Comparison of ENCODE assay signal across 29 cellular contexts in genomic region chr12:114416028-114416427, GRCh38. TPM values are rescaled to one million over a fixed set of nuclear protein-coding genes. Genes with fewer than 3 reads are reported as not detected.
"Had no signal": no experiment of that assay in that cellular context is flagged by ENCODE, and none has a peak within 500 bp of the region (broad histone marks: within the 10 kb centered on the region; RNA-seq: fewer than 3 reads in every experiment).

No MANE protein-coding gene starts in this region.

- H3K4me3 Mint-ChIP-seq: memory B cell; natural killer cell treated with Interleukin-12 subunit alpha and Interleukin-12 subunit beta and Interleukin-15 and Interleukin-18, amount 100 ng/mL, for 72 hours; neural crest cell; stimulated activated naive B cell treated with anti-CD40 and anti-IgM and Interleukin-4, amounts not matched to agents 10 μg/mL and 1 μg/mL and 100 μg/mL, for 72 hours; stimulated activated naive CD8-positive, alpha-beta T cell treated with anti-CD3 and anti-CD28 coated beads, Interleukin-15, Interleukin-2, amounts not matched to agents 100 ng/mL and 50 ng/mL, for 24 hours had no signal

- H3K36me3 ChIP-seq: esophagus muscularis mucosa, gastroesophageal sphincter, heart right ventricle, spleen, thoracic aorta, tibial nerve, upper lobe of left lung had no signal

- DNase-seq: cerebellar nuclear complex; cortex of kidney; effector CD4-positive, alpha-beta T cell; foreskin keratinocyte; heart right ventricle; hippocampal formation; left colon; spleen; stimulated activated CD4-positive, alpha-beta T cell treated with anti-CD3 and anti-CD28 coated beads, Interleukin-2, amount 100 ng/mL, for 48 hours; stimulated activated naive B cell treated with anti-CD40 and anti-IgM and Interleukin-4, amounts not matched to agents 10 μg/mL and 1 μg/mL and 100 μg/mL, for 72 hours; upper lobe of left lung had no signal

- H3K4me1 Mint-ChIP-seq: neural crest cell had no signal

- H3K4me3 ChIP-seq: esophagus muscularis mucosa, gastroesophageal sphincter, heart right ventricle, lung, skin epidermis, spleen, thoracic aorta, tibial nerve, upper lobe of left lung had no signal

- H3K27ac ChIP-seq: foreskin keratinocyte, parathyroid adenoma, skin epidermis, spleen, thoracic aorta, tibial nerve had no signal

- H3K9me3 ChIP-seq: esophagus muscularis mucosa, gastroesophageal sphincter, heart right ventricle, spleen, thoracic aorta, tibial nerve, upper lobe of left lung had no signal

- H3K9me3 Mint-ChIP-seq: natural killer cell treated with Interleukin-12 subunit alpha and Interleukin-12 subunit beta and Interleukin-15 and Interleukin-18, amount 100 ng/mL, for 72 hours; neural crest cell; stimulated activated naive CD8-positive, alpha-beta T cell treated with anti-CD3 and anti-CD28 coated beads, Interleukin-15, Interleukin-2, amounts not matched to agents 100 ng/mL and 50 ng/mL, for 24 hours had no signal

- H3K27ac Mint-ChIP-seq: memory B cell; natural killer cell treated with Interleukin-12 subunit alpha and Interleukin-12 subunit beta and Interleukin-15 and Interleukin-18, amount 100 ng/mL, for 72 hours; progenitor cell of endocrine pancreas; stimulated activated naive B cell treated with anti-CD40 and anti-IgM and Interleukin-4, amounts not matched to agents 10 μg/mL and 1 μg/mL and 100 μg/mL, for 72 hours; stimulated activated naive CD8-positive, alpha-beta T cell treated with anti-CD3 and anti-CD28 coated beads, Interleukin-15, Interleukin-2, amounts not matched to agents 100 ng/mL and 50 ng/mL, for 24 hours had no signal

- H3K36me3 Mint-ChIP-seq: natural killer cell treated with Interleukin-12 subunit alpha and Interleukin-12 subunit beta and Interleukin-15 and Interleukin-18, amount 100 ng/mL, for 72 hours; stimulated activated naive B cell treated with anti-CD40 and anti-IgM and Interleukin-4, amounts not matched to agents 10 μg/mL and 1 μg/mL and 100 μg/mL, for 72 hours had no signal

- H3K4me1 ChIP-seq: foreskin keratinocyte, parathyroid adenoma, spleen, tibial nerve, upper lobe of left lung had no signal

- ATAC-seq: foreskin keratinocyte; gastroesophageal sphincter; left colon; natural killer cell treated with Interleukin-12 subunit alpha and Interleukin-12 subunit beta and Interleukin-15 and Interleukin-18, amount 100 ng/mL, for 72 hours; stimulated activated naive B cell treated with anti-CD40 and anti-IgM and Interleukin-4, amounts not matched to agents 10 μg/mL and 1 μg/mL and 100 μg/mL, for 72 hours had no signal

RNA-seq across cellular contexts. Expression of gene TBX5, which starts 10.1 kb away (rescaled TPM):
- total RNA-seq: dermis microvascular lymphatic vessel endothelial cell; epithelial cell of proximal tubule; foreskin keratinocyte; kidney epithelial cell; left colon; liver; mononuclear cell; natural killer cell treated with Interleukin-12 subunit alpha and Interleukin-12 subunit beta and Interleukin-15 and Interleukin-18, amount 100 ng/mL, for 72 hours; neural crest cell; osteoblast; progenitor cell of endocrine pancreas; spleen; tibial nerve had no signal
- polyA plus RNA-seq: foreskin keratinocyte, spleen had no signal
